1 cellular context compared by ENCODE assay signal in the genomic region with DNA sequence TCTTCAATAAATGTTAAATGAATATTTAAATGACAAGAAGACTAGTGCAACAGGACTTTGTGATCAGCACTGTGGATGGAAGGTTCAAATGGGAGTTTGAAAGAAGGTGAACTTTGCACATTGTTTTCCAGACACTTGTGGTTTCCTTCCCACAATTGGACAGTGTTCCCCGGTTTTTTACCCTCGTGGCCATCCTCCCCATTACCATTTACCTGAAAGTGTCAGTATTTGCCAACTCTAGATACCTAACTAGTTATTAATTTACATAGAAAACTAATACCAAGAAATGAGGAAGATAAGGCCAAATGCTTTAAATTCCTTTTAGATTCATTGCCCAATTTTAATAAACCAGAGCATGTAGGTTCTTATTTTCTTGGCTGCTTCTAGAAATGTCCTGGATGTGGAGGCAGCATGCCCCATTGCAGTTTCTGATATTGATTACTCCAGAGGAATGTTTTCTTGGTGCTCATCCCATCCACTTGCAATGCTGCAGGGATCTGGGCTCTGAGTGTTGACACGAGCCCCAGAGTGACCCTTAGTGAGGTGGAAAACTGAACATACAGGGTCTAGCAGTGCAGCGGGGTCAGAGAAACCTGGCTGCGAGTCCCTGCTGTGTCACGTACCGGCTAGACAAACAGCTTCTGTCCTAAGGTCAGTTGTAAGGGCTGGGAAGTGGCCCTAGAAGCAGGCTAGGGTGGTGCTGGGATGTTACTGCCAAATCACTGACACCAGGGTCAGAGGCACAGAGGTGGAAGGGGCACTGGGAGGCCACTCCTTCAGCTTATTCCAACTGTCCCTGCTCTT.
TF ChIP-seq lines count a peak whose summit lies in the region.

No MANE protein-coding gene starts in this region.

TF ChIP-seq in HepG2, 621 proteins besides CTCF, POLR2A, EP300 and RAD21 (continues in another document):
- TF ChIP-seq SCMH1 (CRISPR knock-in tag; IDR thresholded peaks at IDR 0.05; ENCODE audit: borderline replicate concordance) (no peak), ZNF546 (CRISPR knock-in tag; conservative IDR thresholded peaks at IDR 0.05) (no peak), ZSCAN5A (CRISPR knock-in tag; IDR thresholded peaks at IDR 0.05; ENCODE audit: borderline replicate concordance) (no peak), RARA (CRISPR knock-in tag; IDR thresholded peaks at IDR 0.05) (peak; percentile 77), POLR2G (IDR thresholded peaks at IDR 0.05; ENCODE audit: low read depth, low read length) (no peak), FOXA3 (CRISPR knock-in tag; IDR thresholded peaks at IDR 0.05) (no peak), NR3C1 (CRISPR knock-in tag; IDR thresholded peaks at IDR 0.05) (no peak), BORCS8-MEF2B (CRISPR knock-in tag; IDR thresholded peaks at IDR 0.05) (no peak), ZNF563 (CRISPR knock-in tag; IDR thresholded peaks at IDR 0.05) (peak; percentile 95), FOXC1 (CRISPR knock-in tag; IDR thresholded peaks at IDR 0.05; ENCODE audit: borderline replicate concordance) (no peak), ZNF10 (CRISPR knock-in tag; IDR thresholded peaks at IDR 0.05; ENCODE audit: borderline replicate concordance, low read depth) (no peak), HDAC1 (CRISPR knock-in tag; IDR thresholded peaks at IDR 0.05) (peak; percentile 74), ZMYM3 (CRISPR knock-in tag; IDR thresholded peaks at IDR 0.05) (peak; percentile 56; the same call in 1 of the 2 replicates), FOXA1 (IDR thresholded peaks at IDR 0.05) (no peak), FOXA1 (CRISPR knock-in tag; IDR thresholded peaks at IDR 0.05) (peak; percentile 32; the same call in 1 of the 2 replicates), SPEN (CRISPR knock-in tag; IDR thresholded peaks at IDR 0.05; ENCODE audit: low read depth) (0 out of 2 replicates have a peak, but pooled peaks have one; percentile 37), ZNF577 (CRISPR knock-in tag; IDR thresholded peaks at IDR 0.05; ENCODE audit: borderline replicate concordance, low read depth) (no peak), ZNF567 (CRISPR knock-in tag; IDR thresholded peaks at IDR 0.05; ENCODE audit: borderline replicate concordance) (no peak), DR1 (CRISPR knock-in tag; IDR thresholded peaks at IDR 0.05) (no peak), KIAA2018 (CRISPR knock-in tag; IDR thresholded peaks at IDR 0.05; ENCODE audit: borderline replicate concordance) (no peak), TBX2 (CRISPR knock-in tag; IDR thresholded peaks at IDR 0.05; ENCODE audit: borderline replicate concordance) (peak; percentile 23; the same call in 1 of the 2 replicates), ZNF512B (CRISPR knock-in tag; IDR thresholded peaks at IDR 0.05; ENCODE audit: borderline replicate concordance) (no peak), SAP130 (CRISPR knock-in tag; IDR thresholded peaks at IDR 0.05; ENCODE audit: low read depth) (peak; percentile 44)
- TF ChIP-seq, protein P1, sequence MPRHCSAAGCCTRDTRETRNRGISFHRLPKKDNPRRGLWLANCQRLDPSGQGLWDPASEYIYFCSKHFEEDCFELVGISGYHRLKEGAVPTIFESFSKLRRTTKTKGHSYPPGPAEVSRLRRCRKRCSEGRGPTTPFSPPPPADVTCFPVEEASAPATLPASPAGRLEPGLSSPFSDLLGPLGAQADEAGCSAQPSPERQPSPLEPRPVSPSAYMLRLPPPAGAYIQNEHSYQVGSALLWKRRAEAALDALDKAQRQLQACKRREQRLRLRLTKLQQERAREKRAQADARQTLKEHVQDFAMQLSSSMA (CRISPR knock-in tag; IDR thresholded peaks at IDR 0.05) = 0 out of 2 replicates have a peak, but pooled peaks have one; percentile 26
- TF ChIP-seq, protein P2, sequence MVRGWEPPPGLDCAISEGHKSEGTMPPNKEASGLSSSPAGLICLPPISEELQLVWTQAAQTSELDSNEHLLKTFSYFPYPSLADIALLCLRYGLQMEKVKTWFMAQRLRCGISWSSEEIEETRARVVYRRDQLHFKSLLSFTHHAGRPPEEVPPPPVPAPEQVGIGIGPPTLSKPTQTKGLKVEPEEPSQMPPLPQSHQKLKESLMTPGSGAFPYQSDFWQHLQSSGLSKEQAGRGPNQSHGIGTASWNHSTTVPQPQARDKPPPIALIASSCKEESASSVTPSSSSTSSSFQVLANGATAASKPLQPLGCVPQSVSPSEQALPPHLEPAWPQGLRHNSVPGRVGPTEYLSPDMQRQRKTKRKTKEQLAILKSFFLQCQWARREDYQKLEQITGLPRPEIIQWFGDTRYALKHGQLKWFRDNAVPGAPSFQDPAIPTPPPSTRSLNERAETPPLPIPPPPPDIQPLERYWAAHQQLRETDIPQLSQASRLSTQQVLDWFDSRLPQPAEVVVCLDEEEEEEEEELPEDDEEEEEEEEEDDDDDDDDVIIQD (CRISPR knock-in tag; IDR thresholded peaks at IDR 0.05; ENCODE audit: low read depth) = no peak
- TF ChIP-seq, protein P3, sequence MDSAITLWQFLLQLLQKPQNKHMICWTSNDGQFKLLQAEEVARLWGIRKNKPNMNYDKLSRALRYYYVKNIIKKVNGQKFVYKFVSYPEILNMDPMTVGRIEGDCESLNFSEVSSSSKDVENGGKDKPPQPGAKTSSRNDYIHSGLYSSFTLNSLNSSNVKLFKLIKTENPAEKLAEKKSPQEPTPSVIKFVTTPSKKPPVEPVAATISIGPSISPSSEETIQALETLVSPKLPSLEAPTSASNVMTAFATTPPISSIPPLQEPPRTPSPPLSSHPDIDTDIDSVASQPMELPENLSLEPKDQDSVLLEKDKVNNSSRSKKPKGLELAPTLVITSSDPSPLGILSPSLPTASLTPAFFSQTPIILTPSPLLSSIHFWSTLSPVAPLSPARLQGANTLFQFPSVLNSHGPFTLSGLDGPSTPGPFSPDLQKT (CRISPR knock-in tag; IDR thresholded peaks at IDR 0.05; ENCODE audit: borderline replicate concordance) = no peak
- TF ChIP-seq, protein P4, sequence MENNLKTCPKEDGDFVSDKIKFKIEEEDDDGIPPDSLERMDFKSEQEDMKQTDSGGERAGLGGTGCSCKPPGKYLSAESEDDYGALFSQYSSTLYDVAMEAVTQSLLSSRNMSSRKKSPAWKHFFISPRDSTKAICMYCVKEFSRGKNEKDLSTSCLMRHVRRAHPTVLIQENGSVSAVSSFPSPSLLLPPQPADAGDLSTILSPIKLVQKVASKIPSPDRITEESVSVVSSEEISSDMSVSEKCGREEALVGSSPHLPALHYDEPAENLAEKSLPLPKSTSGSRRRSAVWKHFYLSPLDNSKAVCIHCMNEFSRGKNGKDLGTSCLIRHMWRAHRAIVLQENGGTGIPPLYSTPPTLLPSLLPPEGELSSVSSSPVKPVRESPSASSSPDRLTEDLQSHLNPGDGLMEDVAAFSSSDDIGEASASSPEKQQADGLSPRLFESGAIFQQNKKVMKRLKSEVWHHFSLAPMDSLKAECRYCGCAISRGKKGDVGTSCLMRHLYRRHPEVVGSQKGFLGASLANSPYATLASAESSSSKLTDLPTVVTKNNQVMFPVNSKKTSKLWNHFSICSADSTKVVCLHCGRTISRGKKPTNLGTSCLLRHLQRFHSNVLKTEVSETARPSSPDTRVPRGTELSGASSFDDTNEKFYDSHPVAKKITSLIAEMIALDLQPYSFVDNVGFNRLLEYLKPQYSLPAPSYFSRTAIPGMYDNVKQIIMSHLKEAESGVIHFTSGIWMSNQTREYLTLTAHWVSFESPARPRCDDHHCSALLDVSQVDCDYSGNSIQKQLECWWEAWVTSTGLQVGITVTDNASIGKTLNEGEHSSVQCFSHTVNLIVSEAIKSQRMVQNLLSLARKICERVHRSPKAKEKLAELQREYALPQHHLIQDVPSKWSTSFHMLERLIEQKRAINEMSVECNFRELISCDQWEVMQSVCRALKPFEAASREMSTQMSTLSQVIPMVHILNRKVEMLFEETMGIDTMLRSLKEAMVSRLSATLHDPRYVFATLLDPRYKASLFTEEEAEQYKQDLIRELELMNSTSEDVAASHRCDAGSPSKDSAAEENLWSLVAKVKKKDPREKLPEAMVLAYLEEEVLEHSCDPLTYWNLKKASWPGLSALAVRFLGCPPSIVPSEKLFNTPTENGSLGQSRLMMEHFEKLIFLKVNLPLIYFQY (CRISPR knock-in tag; IDR thresholded peaks at IDR 0.05; ENCODE audit: borderline replicate concordance) = no peak
- TF ChIP-seq, protein P5, sequence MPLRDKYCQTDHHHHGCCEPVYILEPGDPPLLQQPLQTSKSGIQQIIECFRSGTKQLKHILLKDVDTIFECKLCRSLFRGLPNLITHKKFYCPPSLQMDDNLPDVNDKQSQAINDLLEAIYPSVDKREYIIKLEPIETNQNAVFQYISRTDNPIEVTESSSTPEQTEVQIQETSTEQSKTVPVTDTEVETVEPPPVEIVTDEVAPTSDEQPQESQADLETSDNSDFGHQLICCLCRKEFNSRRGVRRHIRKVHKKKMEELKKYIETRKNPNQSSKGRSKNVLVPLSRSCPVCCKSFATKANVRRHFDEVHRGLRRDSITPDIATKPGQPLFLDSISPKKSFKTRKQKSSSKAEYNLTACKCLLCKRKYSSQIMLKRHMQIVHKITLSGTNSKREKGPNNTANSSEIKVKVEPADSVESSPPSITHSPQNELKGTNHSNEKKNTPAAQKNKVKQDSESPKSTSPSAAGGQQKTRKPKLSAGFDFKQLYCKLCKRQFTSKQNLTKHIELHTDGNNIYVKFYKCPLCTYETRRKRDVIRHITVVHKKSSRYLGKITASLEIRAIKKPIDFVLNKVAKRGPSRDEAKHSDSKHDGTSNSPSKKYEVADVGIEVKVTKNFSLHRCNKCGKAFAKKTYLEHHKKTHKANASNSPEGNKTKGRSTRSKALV (CRISPR knock-in tag; IDR thresholded peaks at IDR 0.05) = no peak
